13 cellular contexts compared by ENCODE assay signal in the genomic region with DNA sequence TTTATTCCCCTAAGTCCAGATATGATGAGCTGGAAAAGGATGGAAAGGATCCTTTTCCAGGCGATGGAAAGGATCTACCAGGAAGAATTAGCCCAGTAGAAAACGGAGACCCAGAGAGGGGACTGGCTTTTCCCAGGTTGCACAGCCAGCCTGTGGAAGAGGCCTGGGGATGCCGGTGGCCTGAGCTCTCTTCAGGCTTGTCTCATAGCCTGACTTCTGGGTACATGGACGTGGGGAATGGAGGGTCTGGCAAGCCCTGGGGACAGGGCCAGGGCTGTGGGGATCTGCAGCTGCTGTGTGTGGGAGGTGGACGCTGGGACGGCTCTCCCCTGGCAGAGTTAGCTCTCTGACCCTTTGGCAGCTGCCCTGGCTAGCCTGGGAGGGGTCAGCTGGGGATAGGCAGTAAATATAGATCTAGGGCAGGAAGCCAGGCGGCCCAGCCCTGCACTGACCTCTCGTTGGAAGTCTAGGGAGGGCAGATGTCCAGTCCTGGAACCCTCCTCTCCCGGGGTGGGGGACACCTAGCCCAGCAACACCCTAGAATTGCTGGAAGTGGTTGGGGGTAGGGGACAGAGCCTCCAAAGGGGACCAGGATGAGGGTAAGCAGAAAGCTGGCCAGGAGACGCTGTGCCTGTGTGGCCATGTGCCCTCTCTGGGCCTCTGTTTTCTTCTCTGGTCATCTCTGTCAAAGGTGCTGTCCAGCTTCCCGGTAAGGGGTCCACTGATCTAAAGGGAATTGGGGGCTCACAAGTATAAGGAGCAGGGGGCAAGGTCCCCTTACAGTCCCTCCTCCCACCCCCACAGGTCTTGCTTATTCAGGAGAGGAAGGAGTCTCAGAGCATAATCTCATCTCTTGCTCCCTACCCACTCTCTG. TPM values are rescaled to one million over a fixed set of nuclear protein-coding genes. Genes with fewer than 3 reads are reported as not detected.
DNase-seq lines count a peak whose midpoint lies in the region; ATAC-seq and TF ChIP-seq lines count a peak whose summit lies in the region.
"Had no signal": no experiment of that assay in that cellular context is flagged by ENCODE, and none has a peak within 500 bp of the region (broad histone marks: within the 10 kb centered on the region; RNA-seq: fewer than 3 reads in every experiment).

No MANE protein-coding gene starts in this region.

- H3K27ac ChIP-seq in GM23338 (ENCODE audit: low read depth): no peak overlapping the region; the same call in 1 of the 2 replicates
- H3K27ac ChIP-seq in VCaP: peak overlapping the region; percentile 31; the same call in 1 of the 2 replicates
- no peak overlapping the region for H3K27ac ChIP-seq in psoas muscle
- H3K27ac ChIP-seq: esophagus muscularis mucosa had no signal

- H3K27me3 ChIP-seq in GM23338 (ENCODE audit: insufficient read depth) (no peaks in the 10 kb centered on the region), psoas muscle (ENCODE audit: insufficient read depth in 3 of 3, low read length in 2 of 3) (no peaks in the 10 kb centered on the region)
- H3K27me3 ChIP-seq: esophagus muscularis mucosa had no signal

- peaks cover 21% of the 10 kb centered on the region for H3K4me1 Mint-ChIP-seq in GM23338

- DNase-seq in GM23338 (ENCODE audit: low spot score) (no peak), left ventricle myocardium superior (peak; percentile 71), psoas muscle (peak; percentile 37 to 77), ureter (ENCODE audit: low spot score) (no peak), H4 (ENCODE audit: low spot score) (no peak), GM20000 (ENCODE audit: low spot score) (no peak), NCI-H510A treated with DMSO at 0.1 percent for 48 hours (lab: John Stamatoyannopoulos, UW) (no peak)
- DNase-seq: Caco-2, OCI-M1, retina had no signal

- H3K36me3 Mint-ChIP-seq in GM23338 (ENCODE audit: low read depth): no peaks in the 10 kb centered on the region

- H3K79me2 ChIP-seq in GM23338 (replicated peaks; ENCODE audit: insufficient read depth): no peaks in the 10 kb centered on the region

- H3K4me3 Mint-ChIP-seq in GM23338: no peak overlapping the region

- 4 to 10% (median 8%) methylated on average over 11 of the region's 11 CpGs for whole genome bisulfite sequencing in psoas muscle, 3 donors

- H3K4me2 ChIP-seq in GM23338: no peak overlapping the region

- no peaks in the 10 kb centered on the region for H3K9me2 ChIP-seq in GM23338 (ENCODE audit: insufficient read depth)

- no peak for TF ChIP-seq CTCF in GM23338 (conservative IDR thresholded peaks at IDR 0.05; ENCODE audit: low read depth in 2 of 2)
- TF ChIP-seq CTCF in VCaP (conservative IDR thresholded peaks at IDR 0.05): no peak
- TF ChIP-seq CTCF in psoas muscle (IDR thresholded peaks at IDR 0.05): no peak
- TF ChIP-seq CTCF in GM20000 (IDR thresholded peaks at IDR 0.05; ENCODE audit: extremely low read depth, missing control alignments): no peak

- no peak overlapping the region for H3K27ac Mint-ChIP-seq in GM23338

- H3K4me1 ChIP-seq in GM23338 (ENCODE audit: insufficient read depth) (peaks cover 14% of the 10 kb centered on the region; the same call in 1 of the 2 replicates), psoas muscle (peaks cover 25% of the 10 kb centered on the region)

- H3K4me3 ChIP-seq in GM23338 (no peak overlapping the region), psoas muscle (no peak overlapping the region)
- H3K4me3 ChIP-seq: esophagus muscularis mucosa had no signal

- H3K9me3 ChIP-seq in psoas muscle: no peaks in the 10 kb centered on the region
- H3K9me3 ChIP-seq: Caco-2, esophagus muscularis mucosa had no signal

- H3F3A ChIP-seq in GM23338 (replicated peaks; ENCODE audit: low read depth): 0 out of 2 replicates have a peak, but pooled peaks cover 4% of the 10 kb centered on the region

- H3K36me3 ChIP-seq in GM23338 (ENCODE audit: insufficient read depth): no peaks in the 10 kb centered on the region
- H3K36me3 ChIP-seq in psoas muscle (ENCODE audit: insufficient read depth in 1 of 2, low read depth in 1 of 2): no peaks in the 10 kb centered on the region
- H3K36me3 ChIP-seq: esophagus muscularis mucosa had no signal

- H3K9me3 Mint-ChIP-seq in GM23338: no peaks in the 10 kb centered on the region

- intact Hi-C loops in left ventricle myocardium superior (cut with micrococcal nuclease) (no loop called here), psoas muscle (cut with DNase I) (loop anchor here in 1 of 2 donors (5.0 kb wide), 1 partner anchor 35 kb away; no protein-coding TSS in a partner anchor)

- peak overlapping the region; percentile 96 for H2AFZ ChIP-seq in GM23338

- no peak for ATAC-seq in GM23338
- peak; percentile 92 for ATAC-seq in left ventricle myocardium superior
- ATAC-seq in psoas muscle: peak; percentile 72 to 94 (median 84)
- ATAC-seq: HCT116 had no signal

- no peaks in the 10 kb centered on the region for H4K20me1 ChIP-seq in GM23338 (replicated peaks; ENCODE audit: insufficient read depth)

- peaks cover 22% of the 10 kb centered on the region for H3K27me3 Mint-ChIP-seq in GM23338 (ENCODE audit: insufficient read depth, low read depth, poor library complexity)

TF ChIP-seq in GM23338, 12 proteins besides CTCF, POLR2A, EP300 and RAD21 (continues in another document):
- TF ChIP-seq, protein P1, sequence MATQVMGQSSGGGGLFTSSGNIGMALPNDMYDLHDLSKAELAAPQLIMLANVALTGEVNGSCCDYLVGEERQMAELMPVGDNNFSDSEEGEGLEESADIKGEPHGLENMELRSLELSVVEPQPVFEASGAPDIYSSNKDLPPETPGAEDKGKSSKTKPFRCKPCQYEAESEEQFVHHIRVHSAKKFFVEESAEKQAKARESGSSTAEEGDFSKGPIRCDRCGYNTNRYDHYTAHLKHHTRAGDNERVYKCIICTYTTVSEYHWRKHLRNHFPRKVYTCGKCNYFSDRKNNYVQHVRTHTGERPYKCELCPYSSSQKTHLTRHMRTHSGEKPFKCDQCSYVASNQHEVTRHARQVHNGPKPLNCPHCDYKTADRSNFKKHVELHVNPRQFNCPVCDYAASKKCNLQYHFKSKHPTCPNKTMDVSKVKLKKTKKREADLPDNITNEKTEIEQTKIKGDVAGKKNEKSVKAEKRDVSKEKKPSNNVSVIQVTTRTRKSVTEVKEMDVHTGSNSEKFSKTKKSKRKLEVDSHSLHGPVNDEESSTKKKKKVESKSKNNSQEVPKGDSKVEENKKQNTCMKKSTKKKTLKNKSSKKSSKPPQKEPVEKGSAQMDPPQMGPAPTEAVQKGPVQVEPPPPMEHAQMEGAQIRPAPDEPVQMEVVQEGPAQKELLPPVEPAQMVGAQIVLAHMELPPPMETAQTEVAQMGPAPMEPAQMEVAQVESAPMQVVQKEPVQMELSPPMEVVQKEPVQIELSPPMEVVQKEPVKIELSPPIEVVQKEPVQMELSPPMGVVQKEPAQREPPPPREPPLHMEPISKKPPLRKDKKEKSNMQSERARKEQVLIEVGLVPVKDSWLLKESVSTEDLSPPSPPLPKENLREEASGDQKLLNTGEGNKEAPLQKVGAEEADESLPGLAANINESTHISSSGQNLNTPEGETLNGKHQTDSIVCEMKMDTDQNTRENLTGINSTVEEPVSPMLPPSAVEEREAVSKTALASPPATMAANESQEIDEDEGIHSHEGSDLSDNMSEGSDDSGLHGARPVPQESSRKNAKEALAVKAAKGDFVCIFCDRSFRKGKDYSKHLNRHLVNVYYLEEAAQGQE (IDR thresholded peaks at IDR 0.05; ENCODE audit: unreplicated experiment): no peak
- TF ChIP-seq ETS1 (IDR thresholded peaks at IDR 0.05) (no peak), CREB1 (CRISPR knock-in tag; IDR thresholded peaks at IDR 0.05; ENCODE audit: low read depth) (no peak), EZH2phosphoT487 (IDR thresholded peaks at IDR 0.05; ENCODE audit: unreplicated experiment) (no peak), NANOG (IDR thresholded peaks at IDR 0.05; ENCODE audit: borderline replicate concordance) (no peak), EZH2 (IDR thresholded peaks at IDR 0.05; ENCODE audit: low read depth, unreplicated experiment) (no peak), ZNF331 (CRISPR knock-in tag; IDR thresholded peaks at IDR 0.05; ENCODE audit: low read depth) (no peak), POLR2AphosphoS5 (IDR thresholded peaks at IDR 0.05; ENCODE audit: low read depth) (no peak)

RNA-seq across cellular contexts. Expression of gene SLC4A1, which starts 20.4 kb away (rescaled TPM):
- total RNA-seq in GM23338 (2014; rRNA removed; shearing (Covaris generic)): not detected in 2 replicates
- polyA plus RNA-seq in GM23338 (2016; fragmentation: Nextera tagmentation; extraction: Ambion mirVana): not detected in 2 replicates
- total RNA-seq in left ventricle myocardium superior: not detected
- total RNA-seq in psoas muscle: 1 to 10 TPM in 2 of 4 donors, under 1 TPM in 1, not detected in 1; 0.26 to 7.2 (median 2.2) TPM
- polyA plus RNA-seq in psoas muscle: under 1 TPM in 1 of 3 donors, not detected in 2; 0.29 TPM
- total RNA-seq in ureter: 0.08 TPM
- total RNA-seq in H4 (2014; rRNA removed; shearing (Covaris generic)): not detected in 2 replicates
- total RNA-seq: Caco-2 had no signal

RNA-seq across cellular contexts. Expression of gene UBTF, which starts 28.1 kb away (rescaled TPM):
- 62.2 and 78.8 TPM in 2 replicates for total RNA-seq in GM23338 (2014; rRNA removed; shearing (Covaris generic))
- polyA plus RNA-seq in GM23338 (2016; fragmentation: Nextera tagmentation; extraction: Ambion mirVana): 27.0 and 29.9 TPM in 2 replicates
- 65.2 TPM for total RNA-seq in left ventricle myocardium superior
- total RNA-seq in psoas muscle: 10 to 100 TPM; 42.3 to 67.5 (median 49.9) TPM
- 10 to 100 TPM; 36.0 to 49.4 (median 36.1) TPM for polyA plus RNA-seq in psoas muscle
- 108 TPM for total RNA-seq in ureter
- total RNA-seq in H4 (2014; rRNA removed; shearing (Covaris generic)): 36.4 and 40.3 TPM in 2 replicates

RNA-seq across cellular contexts. Expression of gene ATXN7L3, which starts 47.9 kb away (rescaled TPM):
- total RNA-seq in GM23338 (2014; rRNA removed; shearing (Covaris generic)): 79.3 and 95.0 TPM in 2 replicates
- 20.3 and 20.6 TPM in 2 replicates for polyA plus RNA-seq in GM23338 (2016; fragmentation: Nextera tagmentation; extraction: Ambion mirVana)
- total RNA-seq in left ventricle myocardium superior: 36.0 TPM
- total RNA-seq in psoas muscle: 10 to 100 TPM; 25.6 to 42.6 (median 38.8) TPM
- 10 to 100 TPM; 20.4 to 35.1 (median 21.8) TPM for polyA plus RNA-seq in psoas muscle
- 66.7 TPM for total RNA-seq in ureter
- total RNA-seq in H4 (2014; rRNA removed; shearing (Covaris generic)): 26.6 and 33.0 TPM in 2 replicates

Comparison
In these comparisons a context has a peak if more than half of its experiments do, and no peak if none do; other contexts are left out.
1. DNase-seq: peak in left ventricle myocardium superior (single experiment) and psoas muscle (2 of 2); none in GM23338 (single experiment), ureter (single experiment), H4 (single experiment), GM20000 (single experiment) and NCI-H510A treated with DMSO at 0.1 percent for 48 hours (single experiment).